30 cellular contexts compared by ENCODE assay signal in genomic region chr3:17941134-17941533, GRCh38.
"Had no signal": no experiment of that assay in that cellular context is flagged by ENCODE, and none has a peak within 500 bp of the region (broad histone marks: within the 10 kb centered on the region; RNA-seq: fewer than 3 reads in every experiment).

No MANE protein-coding gene starts in this region.

- H3K4me3 Mint-ChIP-seq: immature natural killer cell; mesothelial cell of epicardium; naive B cell; natural killer cell; nephron progenitor cell; neural progenitor cell; stimulated activated naive B cell treated with anti-CD40 and anti-IgM and Interleukin-4, amounts not matched to agents 10 μg/mL and 1 μg/mL and 100 μg/mL, for 72 hours had no signal

- H3K36me3 ChIP-seq: left ventricle myocardium inferior, neural progenitor cell, neutrophil, right atrium auricular region, right lobe of liver, stomach, thyroid gland, transverse colon, upper lobe of left lung, vagina had no signal

- H3K27me3 ChIP-seq: neural progenitor cell, neutrophil, right atrium auricular region, right lobe of liver, stomach, testis, thyroid gland, transverse colon, upper lobe of left lung, vagina had no signal

- H3K9me3 Mint-ChIP-seq: immature natural killer cell; mesothelial cell of epicardium; naive B cell; natural killer cell; nephron progenitor cell; neural progenitor cell; stimulated activated naive B cell treated with anti-CD40 and anti-IgM and Interleukin-4, amounts not matched to agents 10 μg/mL and 1 μg/mL and 100 μg/mL, for 72 hours had no signal

- H3K9ac ChIP-seq: neural progenitor cell, parathyroid adenoma had no signal

- FAIRE-seq: islet of Langerhans, kidney had no signal

- DNase-seq: hypothalamus; immature natural killer cell; kidney; left ventricle myocardium inferior; mesendoderm; naive B cell; natural killer cell; nephron progenitor cell; occipital lobe; psoas muscle; right lobe of liver; stimulated activated CD4-positive, alpha-beta T cell treated with anti-CD3 and anti-CD28 coated beads, Interleukin-12 subunit alpha, Interleukin-12 subunit beta, amount 100 ng/mL, for 4 hours; stimulated activated CD4-positive, alpha-beta T cell treated with anti-CD3 and anti-CD28 coated beads, Interleukin-15, amount 100 ng/mL, for 24 hours; stimulated activated CD4-positive, alpha-beta T cell treated with anti-CD3 and anti-CD28 coated beads, Interleukin-2, amount 100 ng/mL, for 24 hours; stimulated activated CD4-positive, alpha-beta T cell treated with anti-CD3 and anti-CD28 coated beads, Interleukin-4, amount 100 ng/mL, for 1 hour; stimulated activated naive B cell treated with anti-CD40 and anti-IgM and Interleukin-4, amounts not matched to agents 10 μg/mL and 1 μg/mL and 100 μg/mL, for 72 hours; stimulated activated naive CD8-positive, alpha-beta T cell treated with anti-CD3 and anti-CD28 coated beads, Interleukin-15, Interleukin-2, amounts not matched to agents 100 U/mL and 50 U/mL, for 24 hours; stomach; testis; thyroid gland; transverse colon; upper lobe of left lung had no signal

- H3K27ac Mint-ChIP-seq: immature natural killer cell; mesothelial cell of epicardium; natural killer cell; nephron progenitor cell; neural progenitor cell; stimulated activated naive B cell treated with anti-CD40 and anti-IgM and Interleukin-4, amounts not matched to agents 10 μg/mL and 1 μg/mL and 100 μg/mL, for 72 hours had no signal

- H3K4me1 ChIP-seq: psoas muscle, right lobe of liver, stomach, testis, thyroid gland, transverse colon, upper lobe of left lung, vagina had no signal

- ATAC-seq: natural killer cell; psoas muscle; right lobe of liver; stimulated activated naive B cell treated with anti-CD40 and anti-IgM and Interleukin-4, amounts not matched to agents 10 μg/mL and 1 μg/mL and 100 μg/mL, for 72 hours; stimulated activated naive CD8-positive, alpha-beta T cell treated with anti-CD3 and anti-CD28 coated beads, Interleukin-15, Interleukin-2, amounts not matched to agents 100 U/mL and 50 U/mL, for 24 hours had no signal

- H3K4me3 ChIP-seq: left ventricle myocardium inferior, lung, neural progenitor cell, psoas muscle, right atrium auricular region, right lobe of liver, stomach, testis, thyroid gland, transverse colon, upper lobe of left lung, vagina had no signal

- H3K9me3 ChIP-seq: left ventricle myocardium inferior, neutrophil, psoas muscle, right atrium auricular region, right lobe of liver, stomach, testis, thyroid gland, transverse colon, upper lobe of left lung, vagina had no signal

- H3K36me3 Mint-ChIP-seq: immature natural killer cell; mesothelial cell of epicardium; naive B cell; natural killer cell; neural progenitor cell; stimulated activated naive B cell treated with anti-CD40 and anti-IgM and Interleukin-4, amounts not matched to agents 10 μg/mL and 1 μg/mL and 100 μg/mL, for 72 hours had no signal

- H3K4me1 Mint-ChIP-seq: immature natural killer cell had no signal

- H3K27ac ChIP-seq: left ventricle myocardium inferior, neural progenitor cell, neutrophil, parathyroid adenoma, psoas muscle, right atrium auricular region, right lobe of liver, stomach, testis, thyroid gland, upper lobe of left lung, vagina had no signal
